Comparison of ENCODE assay signal across 1 cellular context in the genomic region with DNA sequence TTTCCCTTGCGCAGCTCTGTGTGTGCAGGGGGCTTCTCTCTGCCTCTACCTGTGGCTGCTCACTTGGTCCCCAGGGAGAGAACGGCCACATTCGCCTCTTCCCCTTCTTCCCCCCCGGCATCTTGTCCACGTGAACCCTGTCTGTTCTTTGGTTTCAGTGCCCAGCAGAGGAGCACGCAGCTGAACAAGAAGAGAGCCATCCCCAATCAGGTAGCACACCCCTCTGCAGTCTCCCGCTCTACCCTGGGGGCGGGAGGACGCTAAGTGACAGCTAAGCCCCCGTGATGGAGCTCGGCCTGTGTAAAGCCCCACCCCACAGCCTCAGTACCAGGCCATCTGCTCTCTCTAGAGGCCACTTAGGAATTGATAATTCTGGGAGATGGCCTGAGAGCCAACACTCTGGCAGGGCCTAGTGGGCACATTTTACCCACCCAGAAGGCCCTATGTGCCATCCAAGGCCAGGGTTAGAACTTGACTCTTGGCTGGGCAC.
TF ChIP-seq lines count a peak whose summit lies in the region.

No MANE protein-coding gene starts in this region.

TF ChIP-seq in SK-N-SH treated with all-trans-retinoic acid at 6 μM for 48 hours, 23 proteins besides CTCF, POLR2A, EP300 and RAD21 (continued from another document):
- TF ChIP-seq, protein P1, sequence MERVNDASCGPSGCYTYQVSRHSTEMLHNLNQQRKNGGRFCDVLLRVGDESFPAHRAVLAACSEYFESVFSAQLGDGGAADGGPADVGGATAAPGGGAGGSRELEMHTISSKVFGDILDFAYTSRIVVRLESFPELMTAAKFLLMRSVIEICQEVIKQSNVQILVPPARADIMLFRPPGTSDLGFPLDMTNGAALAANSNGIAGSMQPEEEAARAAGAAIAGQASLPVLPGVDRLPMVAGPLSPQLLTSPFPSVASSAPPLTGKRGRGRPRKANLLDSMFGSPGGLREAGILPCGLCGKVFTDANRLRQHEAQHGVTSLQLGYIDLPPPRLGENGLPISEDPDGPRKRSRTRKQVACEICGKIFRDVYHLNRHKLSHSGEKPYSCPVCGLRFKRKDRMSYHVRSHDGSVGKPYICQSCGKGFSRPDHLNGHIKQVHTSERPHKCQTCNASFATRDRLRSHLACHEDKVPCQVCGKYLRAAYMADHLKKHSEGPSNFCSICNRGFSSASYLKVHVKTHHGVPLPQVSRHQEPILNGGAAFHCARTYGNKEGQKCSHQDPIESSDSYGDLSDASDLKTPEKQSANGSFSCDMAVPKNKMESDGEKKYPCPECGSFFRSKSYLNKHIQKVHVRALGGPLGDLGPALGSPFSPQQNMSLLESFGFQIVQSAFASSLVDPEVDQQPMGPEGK (CRISPR knock-in tag; IDR thresholded peaks at IDR 0.05; ENCODE audit: borderline replicate concordance) = no peak
- TF ChIP-seq ZNF70 (CRISPR knock-in tag; IDR thresholded peaks at IDR 0.05) = no peak
- no peak for TF ChIP-seq ZNF565 (CRISPR knock-in tag; conservative IDR thresholded peaks at IDR 0.05; ENCODE audit: low read depth)
- no peak for TF ChIP-seq ZFP30 (CRISPR knock-in tag; IDR thresholded peaks at IDR 0.05)
- no peak for TF ChIP-seq TOX (CRISPR knock-in tag; IDR thresholded peaks at IDR 0.05; ENCODE audit: borderline replicate concordance)
- no peak for TF ChIP-seq ZNF8 (CRISPR knock-in tag; IDR thresholded peaks at IDR 0.05)
- TF ChIP-seq TCF4 (CRISPR knock-in tag; IDR thresholded peaks at IDR 0.05; ENCODE audit: borderline replicate concordance) = no peak
- no peak for TF ChIP-seq CSDC2 (CRISPR knock-in tag; IDR thresholded peaks at IDR 0.05)
- TF ChIP-seq CREB5 (CRISPR knock-in tag; IDR thresholded peaks at IDR 0.05; ENCODE audit: low read depth) = no peak
TF ChIP-seq in SK-N-SH treated with all-trans-retinoic acid at 6 μM for 48 hours: peak in this region for 0.
